14 cellular contexts compared by ENCODE assay signal in genomic region chr9:9754186-9754585, GRCh38.
"Had no signal": no experiment of that assay in that cellular context is flagged by ENCODE, and none has a peak within 500 bp of the region (broad histone marks: within the 10 kb centered on the region; RNA-seq: fewer than 3 reads in every experiment).

No MANE protein-coding gene starts in this region.

- H3K9me3 ChIP-seq: uterus had no signal

- DNase-seq: activated CD8-positive, alpha-beta memory T cell treated with anti-CD3 and anti-CD28 coated beads, Interleukin-2, amount 50 U/mL, for 4 hours; activated CD8-positive, alpha-beta T cell treated with anti-CD3 and anti-CD28 coated beads for 36 hours; activated naive CD4-positive, alpha-beta T cell treated with Interleukin-2 at 50 U/mL for 16 hours; activated naive CD8-positive, alpha-beta T cell treated with anti-CD3 and anti-CD28 coated beads, Interleukin-2, amount 50 U/mL, for 24 hours; effector CD4-positive, alpha-beta T cell; hypothalamus; nephron progenitor cell; stimulated activated CD4-positive, alpha-beta T cell treated with anti-CD3 and anti-CD28 coated beads, Interleukin-4, amount 100 ng/mL, for 24 hours; T-helper 1 cell; uterus had no signal

- H3K4me1 ChIP-seq: uterus had no signal

- H3K36me3 ChIP-seq: uterus had no signal

- H3K4me1 Mint-ChIP-seq: activated naive CD8-positive, alpha-beta T cell treated with anti-CD3 and anti-CD28 coated beads, Interleukin-2, amount 50 U/mL, for 24 hours had no signal

- H3K9me3 Mint-ChIP-seq: activated CD8-positive, alpha-beta T cell treated with anti-CD3 and anti-CD28 coated beads for 36 hours; activated naive CD8-positive, alpha-beta T cell treated with anti-CD3 and anti-CD28 coated beads, Interleukin-2, amount 50 U/mL, for 24 hours; nephron progenitor cell had no signal

- H3K27me3 Mint-ChIP-seq: activated CD8-positive, alpha-beta T cell treated with anti-CD3 and anti-CD28 coated beads for 36 hours; activated naive CD8-positive, alpha-beta T cell treated with anti-CD3 and anti-CD28 coated beads, Interleukin-2, amount 50 U/mL, for 24 hours had no signal

- H3K27ac Mint-ChIP-seq: activated CD8-positive, alpha-beta T cell treated with anti-CD3 and anti-CD28 coated beads for 36 hours; activated naive CD8-positive, alpha-beta T cell treated with anti-CD3 and anti-CD28 coated beads, Interleukin-2, amount 50 U/mL, for 24 hours; nephron progenitor cell had no signal

- FAIRE-seq: endothelial cell of umbilical vein had no signal

- H3K4me3 ChIP-seq: coronary artery, uterus had no signal

- H3K27ac ChIP-seq: uterus, VCaP had no signal

- ATAC-seq: activated CD8-positive, alpha-beta T cell treated with anti-CD3 and anti-CD28 coated beads for 36 hours; activated naive CD8-positive, alpha-beta T cell treated with anti-CD3 and anti-CD28 coated beads, Interleukin-2, amount 50 U/mL, for 24 hours; left lobe of liver had no signal

- H3K4me3 Mint-ChIP-seq: activated CD8-positive, alpha-beta T cell treated with anti-CD3 and anti-CD28 coated beads for 36 hours; activated naive CD8-positive, alpha-beta T cell treated with anti-CD3 and anti-CD28 coated beads, Interleukin-2, amount 50 U/mL, for 24 hours; nephron progenitor cell had no signal
